Comparison of ENCODE assay signal across 14 cellular contexts in the genomic region with DNA sequence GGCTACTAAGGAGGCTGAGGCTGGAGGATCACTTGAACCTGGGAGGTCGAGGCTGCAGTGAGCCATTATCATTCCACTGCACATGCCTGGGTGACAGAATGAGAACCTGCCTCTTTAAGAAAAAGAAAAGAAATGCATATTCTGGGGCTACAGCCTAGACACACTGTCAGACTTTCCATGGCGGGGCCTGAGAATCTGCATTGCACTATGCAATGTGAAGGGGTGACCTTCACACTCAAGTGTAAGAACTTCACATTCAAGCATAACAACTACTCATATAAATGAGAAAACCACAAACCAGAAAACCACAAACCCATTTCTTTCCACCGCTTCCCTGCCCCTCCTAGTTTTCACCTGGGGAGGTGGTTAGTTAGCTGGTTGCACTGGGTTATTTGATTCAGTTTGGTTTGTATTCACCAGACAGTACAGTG. TPM values are rescaled to one million over a fixed set of nuclear protein-coding genes. Genes with fewer than 3 reads are reported as not detected.
DNase-seq lines count a peak whose midpoint lies in the region; TF ChIP-seq lines count a peak whose summit lies in the region.
"Had no signal": no experiment of that assay in that cellular context is flagged by ENCODE, and none has a peak within 500 bp of the region (broad histone marks: within the 10 kb centered on the region; RNA-seq: fewer than 3 reads in every experiment).

No MANE protein-coding gene starts in this region.

- no peaks in the 10 kb centered on the region for H3K9me3 ChIP-seq in colonic mucosa
- H3K9me3 ChIP-seq: SJSA1 had no signal

- peaks cover 16% of the 10 kb centered on the region for H3K4me1 ChIP-seq in colonic mucosa
- H3K4me1 ChIP-seq: parathyroid adenoma, SJSA1 had no signal

- intact Hi-C loops in colonic mucosa (cut with DNase I): no loop called here

- DNase-seq in SW480 (ENCODE audit: low spot score): peak; percentile 56
- peak; percentile 9 to 38 (median 23) for DNase-seq in activated CD8-positive, alpha-beta memory T cell treated with anti-CD3 and anti-CD28 coated beads for 48 hours (ENCODE audit: low read depth in 2 of 3, low spot score in 2 of 3)
- no peak for DNase-seq in colonic mucosa
- peak; percentile 41 to 51 for DNase-seq in stimulated activated CD8-positive, alpha-beta memory T cell treated with anti-CD3 and anti-CD28 coated beads, Interleukin-7, amount 100 ng/mL, for 48 hours (ENCODE audit: extremely low read depth in 1 of 2, low read depth in 1 of 2)
- no peak for DNase-seq in mucosa of gallbladder (ENCODE audit: low spot score)
- no peak for DNase-seq in NCI-H1436 (lab: John Stamatoyannopoulos, UW)
- no peak for DNase-seq in NCI-H526 treated with DMSO at 0.1 percent for 48 hours (lab: John Stamatoyannopoulos, UW)
- DNase-seq: HCEC 1CT, NCI-H226 had no signal

- peak overlapping the region in 1 of 2 donors; percentile 57 for H3K9ac ChIP-seq in colonic mucosa (ENCODE audit: low read depth in 2 of 2, low read length in 2 of 2)
- H3K9ac ChIP-seq: parathyroid adenoma had no signal

- no peak overlapping the region for H3K4me3 ChIP-seq in colonic mucosa
- H3K4me3 ChIP-seq: SJSA1 had no signal

- H3K36me3 ChIP-seq in colonic mucosa: no peaks in the 10 kb centered on the region
- H3K36me3 ChIP-seq: SJSA1 had no signal

- H3K27ac ChIP-seq in colonic mucosa: peak overlapping the region; percentile 72
- H3K27ac ChIP-seq: parathyroid adenoma, SJSA1 had no signal

- no peaks in the 10 kb centered on the region for H3K27me3 ChIP-seq in colonic mucosa
- H3K27me3 ChIP-seq: SJSA1 had no signal

- TF ChIP-seq CTCF in colonic mucosa (IDR thresholded peaks at IDR 0.05): no peak

RNA-seq across cellular contexts. Expression of gene FBP2, which starts 18.0 kb away (rescaled TPM):
- total RNA-seq in colonic mucosa: not detected
- total RNA-seq in mucosa of gallbladder: not detected
- total RNA-seq: cardiac septum, epithelial cell of proximal tubule, lung microvascular endothelial cell, SJSA1 had no signal

RNA-seq across cellular contexts. Expression of gene FBP1, which starts 27.7 kb away (rescaled TPM):
- 10 to 100 TPM; 43.8 to 51.4 TPM for total RNA-seq in colonic mucosa
- 50.5 TPM for total RNA-seq in mucosa of gallbladder
- total RNA-seq: lung microvascular endothelial cell, SJSA1 had no signal

RNA-seq across cellular contexts. Expression of gene PCAT7, which starts 56.8 kb away (rescaled TPM):
- 1 to 10 TPM; 2.1 to 2.5 TPM for total RNA-seq in colonic mucosa
- total RNA-seq in mucosa of gallbladder: 0.17 TPM
- total RNA-seq: epithelial cell of proximal tubule, lung microvascular endothelial cell had no signal

Comparison
In these comparisons a context has a peak if more than half of its experiments do, and no peak if none do; other contexts are left out.
1. DNase-seq: peak in SW480 (single experiment), activated CD8-positive, alpha-beta memory T cell treated with anti-CD3 and anti-CD28 coated beads for 48 hours (3 of 3) and stimulated activated CD8-positive, alpha-beta memory T cell treated with anti-CD3 and anti-CD28 coated beads, Interleukin-7, amount 100 ng/mL, for 48 hours (2 of 2); none in colonic mucosa (single experiment), mucosa of gallbladder (single experiment), NCI-H1436 (single experiment) and NCI-H526 treated with DMSO at 0.1 percent for 48 hours (single experiment).